8 cellular contexts compared by ENCODE assay signal in the genomic region with DNA sequence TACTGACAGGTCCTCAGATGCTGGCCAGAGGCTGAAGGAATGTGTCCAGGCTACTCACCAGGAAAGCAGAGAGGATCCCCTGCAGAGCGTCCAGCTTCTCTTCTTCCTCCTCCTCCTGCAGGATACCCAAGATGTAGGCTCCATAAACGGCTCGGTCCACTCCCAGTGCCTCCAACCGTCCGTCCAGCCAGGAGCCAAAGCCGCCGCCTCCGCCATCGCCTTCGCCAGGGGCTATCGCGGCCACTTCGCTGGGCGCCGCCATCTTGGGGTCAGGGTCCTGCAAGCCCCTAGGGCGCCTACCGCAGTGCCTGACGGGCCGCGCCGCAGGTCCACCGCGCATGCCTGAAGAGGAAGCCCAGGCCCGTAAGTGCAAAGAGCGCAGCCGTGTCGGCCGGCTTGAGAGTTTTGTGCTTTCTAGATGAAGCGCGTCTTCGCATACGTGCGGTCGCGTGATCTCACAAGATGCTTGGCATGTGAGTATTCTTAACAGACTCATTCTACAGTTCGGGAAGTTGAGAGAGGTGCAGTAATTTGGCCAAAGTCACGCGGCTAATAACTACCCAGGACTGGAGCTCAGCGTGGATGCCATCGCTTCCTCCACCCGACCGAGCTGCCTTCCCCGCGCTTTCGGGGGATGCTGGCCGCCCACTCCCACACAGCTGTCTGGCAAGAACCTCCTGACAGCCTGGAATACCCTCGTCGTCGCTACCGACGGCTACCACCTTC. TPM values are rescaled to one million over a fixed set of nuclear protein-coding genes. Genes with fewer than 3 reads are reported as not detected.
DNase-seq lines count a peak whose midpoint lies in the region; ATAC-seq and TF ChIP-seq lines count a peak whose summit lies in the region.

A gene with protein sequence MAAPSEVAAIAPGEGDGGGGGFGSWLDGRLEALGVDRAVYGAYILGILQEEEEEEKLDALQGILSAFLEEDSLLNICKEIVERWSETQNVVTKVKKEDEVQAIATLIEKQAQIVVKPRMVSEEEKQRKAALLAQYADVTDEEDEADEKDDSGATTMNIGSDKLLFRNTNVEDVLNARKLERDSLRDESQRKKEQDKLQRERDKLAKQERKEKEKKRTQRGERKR (minus strand): TSS at position 285 of the 726 bp plus-strand sequence. CDS start 23 bp downstream, at position 262.

- no peaks in the 10 kb centered on the region for H3K9me3 ChIP-seq in esophagus (ENCODE audit: control insufficient read depth in 2 of 2, insufficient read depth in 1 of 2, low read depth in 1 of 2, low read length in 1 of 2)
- H3K9me3 ChIP-seq in muscle layer of colon (ENCODE audit: low read length) = no peaks in the 10 kb centered on the region

- H3K36me3 ChIP-seq in esophagus (ENCODE audit: control insufficient read depth in 2 of 2, insufficient read depth in 2 of 2, low read length in 1 of 2) (no peaks in the 10 kb centered on the region), muscle layer of colon (ENCODE audit: insufficient read depth, low read length) (peaks cover 5% of the 10 kb centered on the region)

- 0 to 1% methylated on average over 51 of the region's 51 CpGs for WGBS in esophagus, 2 donors

- H3K27ac ChIP-seq in esophagus (ENCODE audit: low read depth in 2 of 2, low read length in 1 of 2) (peak within 1 kb of the TSS; percentile 88 to 89), muscle layer of colon (ENCODE audit: low read depth, low read length) (peak within 1 kb of the TSS; percentile 79)

- ATAC-seq in GM21528 (IDR thresholded peaks at IDR 0.05; ENCODE audit: low FRiP score, unreplicated experiment) = peak; percentile 86

- DNase-seq in Caki2 (ENCODE audit: low read depth) = peak; percentile 88
- peak; percentile 89 for DNase-seq in Jurkat, Clone E6-1 (ENCODE audit: low read depth, low spot score)
- peak; percentile 96 for DNase-seq in activated T-cell treated with anti-CD3 and anti-CD28 coated beads, Interleukin-2, amount 50 U/mL, for 1 hour
- DNase-seq in stimulated activated CD8-positive, alpha-beta memory T cell treated with anti-CD3 and anti-CD28 coated beads, Interleukin-7, amount 100 ng/mL, for 1 hour (ENCODE audit: low read depth in 2 of 2) = peak; percentile 80 to 81

- H3K4me3 ChIP-seq in Jurkat, Clone E6-1 (ENCODE audit: low read length) = peak within 1 kb of the TSS; percentile 72
- H3K4me3 ChIP-seq in esophagus (ENCODE audit: low read depth in 1 of 2, low read length in 2 of 2) = peak within 1 kb of the TSS; percentile 60 to 90
- peak within 1 kb of the TSS; percentile 90 to 100 for H3K4me3 ChIP-seq in muscle layer of colon (ENCODE audit: low read depth in 1 of 2, low read length in 2 of 2)

- H3K9ac ChIP-seq in muscle layer of colon (ENCODE audit: low read length) = peak within 1 kb of the TSS; percentile 96

- H3K4me1 ChIP-seq in esophagus (ENCODE audit: control insufficient read depth in 2 of 2, insufficient read depth in 2 of 2, low read length in 1 of 2) (no peaks in the 10 kb centered on the region), muscle layer of colon (ENCODE audit: insufficient read depth, low read length) (peaks cover 15% of the 10 kb centered on the region)

- in situ Hi-C loops in Caki2 (cut with HindIII; ENCODE audit: low pct_unique_long_range_greater_than_20kb, low sequenced_read_pairs) = no loop called here

- H3K27me3 ChIP-seq in esophagus (ENCODE audit: control insufficient read depth in 1 of 2, insufficient read depth in 2 of 2, low read length in 2 of 2) (no peaks in the 10 kb centered on the region), muscle layer of colon (ENCODE audit: control insufficient read depth in 1 of 2, insufficient read depth in 2 of 2, low read length in 2 of 2) (no peaks in the 10 kb centered on the region)

TF ChIP-seq in PFSK-1, 5 proteins besides CTCF, POLR2A, EP300 and RAD21:
- peak; percentile 99 for TF ChIP-seq POLR2AphosphoS5 (IDR thresholded peaks at IDR 0.05; ENCODE audit: low read depth, low read length)
- peak; percentile 96 for TF ChIP-seq TAF1 (IDR thresholded peaks at IDR 0.05; ENCODE audit: borderline replicate concordance, insufficient read depth, low read length)
- peak; percentile 77 for TF ChIP-seq FOXP2 (optimal IDR thresholded peaks at IDR 0.05; ENCODE audit: borderline replicate concordance, extremely low read depth, extremely low read length, insufficient read depth)
- no peak; a peak in 1 of 4 replicates for TF ChIP-seq REST (IDR thresholded peaks at IDR 0.05; ENCODE audit: insufficient read depth in 1 of 2, low read depth in 2 of 2, low read length in 2 of 2)

RNA-seq across cellular contexts. Expression of the gene that starts here (rescaled TPM):
- total RNA-seq in Caki2 (2014; rRNA removed; shearing (Covaris generic); ENCODE audit: low replicate concordance) = 37.4 and 45.0 TPM in 2 replicates
- 38.8 TPM for polyA plus RNA-seq in Jurkat, Clone E6-1 (2012; ENCODE audit: insufficient read depth, insufficient read length)
- polyA plus RNA-seq in PFSK-1 (2012; ENCODE audit: insufficient read length, low read depth) = 30.1 TPM
- 10 to 100 TPM; 11.1 to 12.4 TPM for polyA plus RNA-seq in esophagus

Comparison
In these comparisons a context has a peak if more than half of its experiments do, and no peak if none do; other contexts are left out.
1. Peak in every context shown above with its lines: DNase-seq, ATAC-seq, H3K4me3 ChIP-seq and H3K27ac ChIP-seq.